1 cellular context compared by ENCODE assay signal in the genomic region with DNA sequence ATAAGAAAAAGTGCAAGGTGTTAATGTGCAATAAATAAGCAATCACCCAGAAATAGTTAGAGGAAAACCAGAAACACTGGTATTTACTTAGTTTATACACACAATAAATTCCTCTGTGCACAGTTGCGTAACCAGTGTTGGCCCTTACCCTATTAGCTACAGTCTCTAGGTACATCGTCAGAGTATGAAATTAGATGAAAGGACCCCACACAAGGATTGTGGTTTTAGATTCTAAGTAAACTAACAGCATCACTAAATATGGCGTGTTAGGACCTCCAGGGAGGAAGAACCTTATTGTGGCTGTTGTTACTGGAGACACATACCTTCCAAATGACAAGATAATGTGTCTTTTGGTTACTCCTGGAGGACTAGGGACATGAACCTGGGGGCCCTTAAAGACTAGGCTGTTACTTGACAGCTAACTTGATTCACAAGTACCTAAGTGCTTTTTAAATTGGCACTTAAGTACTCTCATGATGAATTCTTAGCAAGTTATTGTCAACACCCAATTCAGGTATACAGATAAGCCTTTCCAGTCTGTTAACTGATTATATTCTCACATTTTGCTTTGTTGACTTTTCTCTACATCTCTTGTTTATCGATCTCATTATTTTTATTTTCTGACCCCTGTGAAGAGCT.
TF ChIP-seq lines count a peak whose summit lies in the region.

No MANE protein-coding gene starts in this region.

TF ChIP-seq in SK-N-SH, 30 proteins besides CTCF, POLR2A, EP300 and RAD21 (continued from another document):
- TF ChIP-seq, protein P1, sequence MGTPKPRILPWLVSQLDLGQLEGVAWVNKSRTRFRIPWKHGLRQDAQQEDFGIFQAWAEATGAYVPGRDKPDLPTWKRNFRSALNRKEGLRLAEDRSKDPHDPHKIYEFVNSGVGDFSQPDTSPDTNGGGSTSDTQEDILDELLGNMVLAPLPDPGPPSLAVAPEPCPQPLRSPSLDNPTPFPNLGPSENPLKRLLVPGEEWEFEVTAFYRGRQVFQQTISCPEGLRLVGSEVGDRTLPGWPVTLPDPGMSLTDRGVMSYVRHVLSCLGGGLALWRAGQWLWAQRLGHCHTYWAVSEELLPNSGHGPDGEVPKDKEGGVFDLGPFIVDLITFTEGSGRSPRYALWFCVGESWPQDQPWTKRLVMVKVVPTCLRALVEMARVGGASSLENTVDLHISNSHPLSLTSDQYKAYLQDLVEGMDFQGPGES (IDR thresholded peaks at IDR 0.05; ENCODE audit: low read depth, low read length): no peak
- no peak for TF ChIP-seq USF1 (IDR thresholded peaks at IDR 0.05; ENCODE audit: borderline replicate concordance, low read depth)
